Comparison of ENCODE assay signal across 1 cellular context in the genomic region with DNA sequence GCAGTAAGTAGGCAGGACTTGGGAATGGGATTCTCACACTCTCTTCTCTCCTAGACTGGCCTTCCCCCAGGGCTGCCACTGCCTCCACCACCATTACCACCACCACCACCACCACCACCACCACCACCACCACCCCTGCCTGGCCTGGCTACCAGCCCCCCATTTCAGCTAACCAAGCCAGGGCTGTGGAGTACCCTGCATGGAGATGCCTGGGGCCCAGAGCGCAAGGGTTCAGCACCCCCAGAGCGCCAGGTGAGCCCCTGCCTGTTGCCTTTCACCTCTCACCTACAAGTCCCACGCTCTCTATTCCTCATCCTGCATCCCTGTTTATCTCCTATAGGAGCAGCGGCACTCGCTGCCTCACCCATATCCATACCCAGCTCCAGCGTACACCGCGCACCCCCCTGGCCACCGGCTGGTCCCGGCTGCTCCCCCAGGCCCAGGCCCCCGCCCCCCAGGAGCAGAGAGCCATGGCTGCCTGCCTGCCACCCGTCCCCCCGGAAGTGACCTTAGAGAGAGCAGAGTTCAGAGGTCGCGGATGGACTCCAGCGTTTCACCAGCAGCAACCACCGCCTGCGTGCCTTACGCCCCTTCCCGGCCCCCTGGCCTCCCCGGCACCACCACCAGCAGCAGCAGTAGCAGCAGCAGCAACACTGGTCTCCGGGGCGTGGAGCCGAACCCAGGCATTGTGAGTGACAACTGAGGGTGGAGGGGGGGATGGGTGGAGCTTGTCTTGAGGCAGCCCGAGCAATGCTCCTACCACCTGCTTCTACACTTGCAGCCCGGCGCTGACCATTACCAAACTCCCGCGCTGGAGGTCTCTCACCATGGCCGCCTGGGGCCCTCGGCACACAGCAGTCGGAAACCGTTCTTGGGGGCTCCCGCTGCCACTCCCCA.
TF ChIP-seq lines count a peak whose summit lies in the region.

No MANE protein-coding gene starts in this region.

TF ChIP-seq in H1, 55 proteins besides CTCF, POLR2A, EP300 and RAD21:
- TF ChIP-seq FOSL1 (IDR thresholded peaks at IDR 0.05; ENCODE audit: insufficient read depth, low read depth, low read length): no peak
- no peak for TF ChIP-seq CBX8 (IDR thresholded peaks at IDR 0.05; ENCODE audit: borderline replicate concordance, low read depth, low read length)
- TF ChIP-seq KDM4A (IDR thresholded peaks at IDR 0.05; ENCODE audit: low read depth, low read length, severe bottlenecking): no peak
- TF ChIP-seq YY1 (IDR thresholded peaks at IDR 0.05; ENCODE audit: low read depth, low read length): no peak
- TF ChIP-seq EZH2 (IDR thresholded peaks at IDR 0.05; ENCODE audit: low read depth, low read length, severe bottlenecking): no peak
- no peak for TF ChIP-seq BCL11A (IDR thresholded peaks at IDR 0.05; ENCODE audit: low read depth in 2 of 2, low read length in 2 of 2)
- no peak for TF ChIP-seq POU5F1 (IDR thresholded peaks at IDR 0.05; ENCODE audit: low read depth, low read length)
- TF ChIP-seq CREB1 (IDR thresholded peaks at IDR 0.05): no peak
- TF ChIP-seq GABPA (IDR thresholded peaks at IDR 0.05; ENCODE audit: borderline replicate concordance, insufficient read depth, low read length): no peak
- no peak for TF ChIP-seq CBX5 (IDR thresholded peaks at IDR 0.05; ENCODE audit: low read depth, low read length)
- TF ChIP-seq BRCA1 (IDR thresholded peaks at IDR 0.05; ENCODE audit: low read depth, low read length): no peak
- no peak for TF ChIP-seq JUND (IDR thresholded peaks at IDR 0.05; ENCODE audit: low read length)
- TF ChIP-seq TAF1 (IDR thresholded peaks at IDR 0.05; ENCODE audit: low read depth, low read length): no peak
